In genomic region chr5:131796793-131797693, GRCh38 we compare ENCODE assay signal across 1 cellular context.
TF ChIP-seq lines count a peak whose summit lies in the region.

Gene FNIP1 (minus strand): TSS chr5:131797017. CDS start chr5:131796921, 96 bp downstream.

TF ChIP-seq in GM12878, 131 proteins besides CTCF, POLR2A, EP300 and RAD21 (continued from another document and continues in another):
- TF ChIP-seq REST (IDR thresholded peaks at IDR 0.05; ENCODE audit: low read depth, low read length) (no peak), TBL1XR1 (IDR thresholded peaks at IDR 0.05; ENCODE audit: low read depth, low read length) (no peak; the same call in 1 of the 2 replicates), SIX5 (IDR thresholded peaks at IDR 0.05; ENCODE audit: low read depth, low read length, severe bottlenecking) (no peak), CREB1 (IDR thresholded peaks at IDR 0.05; ENCODE audit: low read depth) (peak; percentile 80), CEBPB (IDR thresholded peaks at IDR 0.05; ENCODE audit: borderline replicate concordance in 1 of 2, low read depth in 2 of 2, low read length in 2 of 2) (no peak), ZSCAN29 (IDR thresholded peaks at IDR 0.05) (no peak), NFIC (IDR thresholded peaks at IDR 0.05; ENCODE audit: low read depth, low read length) (no peak), IRF3 (IDR thresholded peaks at IDR 0.05) (no peak), YBX1 (IDR thresholded peaks at IDR 0.05) (no peak), RUNX3 (IDR thresholded peaks at IDR 0.05; ENCODE audit: low read length) (peak; percentile 70), BCLAF1 (IDR thresholded peaks at IDR 0.05) (no peak), PBX3 (IDR thresholded peaks at IDR 0.05; ENCODE audit: insufficient replicate concordance, low read depth, low read length) (no peak), HSF1 (IDR thresholded peaks at IDR 0.05; ENCODE audit: low read depth, low read length) (no peak), SMAD5 (IDR thresholded peaks at IDR 0.05; ENCODE audit: low read depth) (peak; percentile 67), TCF3 (IDR thresholded peaks at IDR 0.05; ENCODE audit: borderline replicate concordance, insufficient read depth, low read depth, low read length) (0 out of 2 replicates have a peak, but pooled peaks have one; percentile 51), ESRRA (IDR thresholded peaks at IDR 0.05; ENCODE audit: low read length) (no peak), PAX8 (IDR thresholded peaks at IDR 0.05) (no peak), SIN3A (IDR thresholded peaks at IDR 0.05; ENCODE audit: low read depth, low read length) (no peak), NRF1 (conservative IDR thresholded peaks at IDR 0.05; ENCODE audit: low read depth, low read length) (no peak), PKNOX1 (IDR thresholded peaks at IDR 0.05) (peak; percentile 52), RELB (IDR thresholded peaks at IDR 0.05; ENCODE audit: low read depth) (peak; percentile 70), ZNF687 (IDR thresholded peaks at IDR 0.05) (peak; percentile 74), HCFC1 (IDR thresholded peaks at IDR 0.05; ENCODE audit: low read length) (peak; percentile 29; the same call in 1 of the 2 replicates), ZNF217 (IDR thresholded peaks at IDR 0.05) (no peak), POLR2AphosphoS2 (IDR thresholded peaks at IDR 0.05; ENCODE audit: low read depth, low read length) (peak; percentile 29; the same call in 1 of the 2 replicates), CBX3 (IDR thresholded peaks at IDR 0.05; ENCODE audit: borderline replicate concordance, low read depth) (no peak), SREBF1 (IDR thresholded peaks at IDR 0.05; ENCODE audit: low read length) (no peak), YY1 (IDR thresholded peaks at IDR 0.05; ENCODE audit: low read depth, low read length) (peak; percentile 72), NFYA (IDR thresholded peaks at IDR 0.05; ENCODE audit: borderline replicate concordance, low read depth, low read length) (no peak), RCOR1 (conservative IDR thresholded peaks at IDR 0.05; ENCODE audit: low read depth, low read length) (no peak), CEBPZ (IDR thresholded peaks at IDR 0.05; ENCODE audit: low read depth, low read length) (no peak), MYB (IDR thresholded peaks at IDR 0.05; ENCODE audit: borderline replicate concordance, low read depth, low read length) (peak; percentile 83; the same call in 1 of the 2 replicates), USF2 (IDR thresholded peaks at IDR 0.05; ENCODE audit: borderline replicate concordance, low read depth, low read length) (peak; percentile 96), PAX5 (IDR thresholded peaks at IDR 0.05; ENCODE audit: borderline replicate concordance, low read depth, low read length) (no peak), GABPA (IDR thresholded peaks at IDR 0.05; ENCODE audit: low read depth) (no peak), HDGF (IDR thresholded peaks at IDR 0.05) (no peak; the same call in 1 of the 2 replicates), FOXM1 (IDR thresholded peaks at IDR 0.05; ENCODE audit: low read depth, low read length) (no peak), RFX5 (IDR thresholded peaks at IDR 0.05; ENCODE audit: low read depth, low read length) (no peak)
